8 cellular contexts compared by ENCODE assay signal in genomic region chr6:12011276-12012112, GRCh38. TPM values are rescaled to one million over a fixed set of nuclear protein-coding genes. Genes with fewer than 3 reads are reported as not detected.
A peak's percentile ranks its signal among the peaks of the same experiment; 100 is the strongest.
DNase-seq lines count a peak whose midpoint lies in the region; ATAC-seq and TF ChIP-seq lines count a peak whose summit lies in the region.

No MANE protein-coding gene starts in this region.

- H3K27ac ChIP-seq in gastroesophageal sphincter (peak overlapping the region; percentile 64 to 100 (median 94)), ovary (peak overlapping the region; percentile 88 to 93), tibial artery (peak overlapping the region; percentile 92 to 94)

- CTCF ChIA-PET in GM10248 (lab: Yijun Ruan, JAX) = no interaction called here
- CTCF ChIA-PET in activated naive CD4-positive, alpha-beta T cell treated with anti-CD3 and anti-CD28 coated beads, Interleukin-2, amount 10 ng/mL, durations not matched to agents 7 days and 5 days (lab: Charles Lee) = interaction anchor here (0.9 kb wide), 1 partner anchor 300 kb away, joined by 3 read pairs; no protein-coding TSS in a partner anchor

- H3K4me3 ChIP-seq in NB4 (ENCODE audit: low read depth, low read length) (no peak overlapping the region), gastroesophageal sphincter (peak overlapping the region; percentile 89), ovary (peak overlapping the region; percentile 71), tibial artery (peak overlapping the region; percentile 88 to 91)

- H3K36me3 ChIP-seq in gastroesophageal sphincter (peaks cover 0 to 10% of the 10 kb centered on the region in 2 donors), ovary (no peaks in the 10 kb centered on the region), tibial artery (peaks cover 0 to 2% (median 0%) of the 10 kb centered on the region in 3 donors)

- H3K4me1 ChIP-seq in gastroesophageal sphincter (peaks cover 0 to 43% (median 12%) of the 10 kb centered on the region in 3 donors), ovary (ENCODE audit: insufficient read depth) (peaks cover 2% of the 10 kb centered on the region), tibial artery (peaks cover 0 to 29% (median 14%) of the 10 kb centered on the region in 4 donors)

- H3K9me3 ChIP-seq in gastroesophageal sphincter (no peaks in the 10 kb centered on the region), ovary (no peaks in the 10 kb centered on the region), tibial artery (no peaks in the 10 kb centered on the region)

- WGBS in gastroesophageal sphincter (ENCODE audit: low coverage in 1 of 2), 2 donors = no CpG with 5 or more reads among the region's 108 CpGs
- WGBS in ovary, 3 donors = 0 to 1% (median 1%) methylated on average over 12 to 104 of the region's 108 CpGs

- DNase-seq in GM10248 (ENCODE audit: extremely low spot score) = peak; percentile 96
- peak; percentile 94 for DNase-seq in HFFc6
- peak; percentile 98 for DNase-seq in NB4 (ENCODE audit: low read depth)
- DNase-seq in SK-N-DZ (ENCODE audit: low spot score) = peak; percentile 94
- DNase-seq in activated naive CD4-positive, alpha-beta T cell treated with anti-CD3 and anti-CD28 coated beads, Interleukin-2, amount 10 ng/mL, durations not matched to agents 7 days and 5 days = peak; percentile 97
- peak; percentile 96 to 98 (median 97) for DNase-seq in ovary
- peak; percentile 97 to 99 for DNase-seq in tibial artery

- H3K36me3 Mint-ChIP-seq in HFFc6 (ENCODE audit: low read depth) = peaks cover 22% of the 10 kb centered on the region
- peaks cover 26% of the 10 kb centered on the region for H3K36me3 Mint-ChIP-seq in activated naive CD4-positive, alpha-beta T cell treated with anti-CD3 and anti-CD28 coated beads, Interleukin-2, amount 10 ng/mL, durations not matched to agents 7 days and 5 days

- ATAC-seq in gastroesophageal sphincter = peak; percentile 92

- H3K4me3 Mint-ChIP-seq in HFFc6 = peak overlapping the region; percentile 98
- H3K4me3 Mint-ChIP-seq in activated naive CD4-positive, alpha-beta T cell treated with anti-CD3 and anti-CD28 coated beads, Interleukin-2, amount 10 ng/mL, durations not matched to agents 7 days and 5 days = peak overlapping the region; percentile 82

- H3K4me1 Mint-ChIP-seq in HFFc6 (ENCODE audit: low read depth) = peaks cover 58% of the 10 kb centered on the region
- peaks cover 49% of the 10 kb centered on the region for H3K4me1 Mint-ChIP-seq in activated naive CD4-positive, alpha-beta T cell treated with anti-CD3 and anti-CD28 coated beads, Interleukin-2, amount 10 ng/mL, durations not matched to agents 7 days and 5 days

- no peak for TF ChIP-seq CTCF in GM10248 (IDR thresholded peaks at IDR 0.05; ENCODE audit: control extremely low read depth, extremely low read depth, low read depth, missing control alignments)
- TF ChIP-seq CTCF in HFFc6 (IDR thresholded peaks at IDR 0.05) = no peak
- TF ChIP-seq CTCF in NB4 (IDR thresholded peaks at IDR 0.05; ENCODE audit: low read depth, low read length) = no peak
- no peak for TF ChIP-seq CTCF in gastroesophageal sphincter (IDR thresholded peaks at IDR 0.05)
- no peak for TF ChIP-seq CTCF in ovary (IDR thresholded peaks at IDR 0.05)
- no peak for TF ChIP-seq CTCF in tibial artery (IDR thresholded peaks at IDR 0.05)

- TF ChIP-seq POLR2A in NB4 (IDR thresholded peaks at IDR 0.05; ENCODE audit: extremely low read depth, insufficient read length) (peak; percentile 28), gastroesophageal sphincter (IDR thresholded peaks at IDR 0.05) (peak; percentile 56 to 58), ovary (IDR thresholded peaks at IDR 0.05) (no peak)

- H3K27me3 Mint-ChIP-seq in HFFc6 (ENCODE audit: insufficient read depth) = peaks cover 2% of the 10 kb centered on the region; the same call in 1 of the 2 replicates
- peaks cover 9% of the 10 kb centered on the region for H3K27me3 Mint-ChIP-seq in activated naive CD4-positive, alpha-beta T cell treated with anti-CD3 and anti-CD28 coated beads, Interleukin-2, amount 10 ng/mL, durations not matched to agents 7 days and 5 days

- H3K27me3 ChIP-seq in gastroesophageal sphincter (no peaks in the 10 kb centered on the region), ovary (no peaks in the 10 kb centered on the region), tibial artery (no peaks in the 10 kb centered on the region)

- intact Hi-C loops in ovary (cut with DNase I) (no loop called here), tibial artery (cut with DNase I; ENCODE audit: low total_unique reads) (loop anchor here (5.0 to 10.0 kb wide), 2 partner anchors 239 to 307 kb away; no protein-coding TSS in a partner anchor)

- no peak for TF ChIP-seq EP300 in gastroesophageal sphincter (IDR thresholded peaks at IDR 0.05)
- peak; percentile 47 for TF ChIP-seq EP300 in ovary (IDR thresholded peaks at IDR 0.05)

- peaks cover 9% of the 10 kb centered on the region for H3K9me3 Mint-ChIP-seq in HFFc6
- H3K9me3 Mint-ChIP-seq in activated naive CD4-positive, alpha-beta T cell treated with anti-CD3 and anti-CD28 coated beads, Interleukin-2, amount 10 ng/mL, durations not matched to agents 7 days and 5 days = peaks cover 8% of the 10 kb centered on the region

- POLR2A ChIA-PET in GM10248 (lab: Yijun Ruan, JAX) = interaction anchor here (0.5 to 1.5 kb wide), 5 partner anchors 103 to 280 kb away, joined by 3 to 8 read pairs (median 4); no protein-coding TSS in a partner anchor

- H3K27ac Mint-ChIP-seq in HFFc6 = peak overlapping the region; percentile 94
- peak overlapping the region; percentile 94 for H3K27ac Mint-ChIP-seq in activated naive CD4-positive, alpha-beta T cell treated with anti-CD3 and anti-CD28 coated beads, Interleukin-2, amount 10 ng/mL, durations not matched to agents 7 days and 5 days

RNA-seq across cellular contexts. Expression of gene HIVEP1, which starts 0.6 kb away (rescaled TPM):
- total RNA-seq in HFFc6 (2021; fragmentation: NEBNext Ultra II Directional; extraction: Animal tissue kit (Norgen Biotek cat#: 25700)) = 10 to 100 TPM; 10.3 to 19.9 (median 11.8) TPM
- 3.0 and 4.0 TPM in 2 replicates for polyA plus RNA-seq in SK-N-DZ (2014; cell fraction: cytosol; rRNA removed)
- 2.9 and 3.2 TPM in 2 replicates for polyA plus RNA-seq in SK-N-DZ (2014; cell fraction: nucleus; rRNA removed)
- total RNA-seq in gastroesophageal sphincter (10 to 100 TPM; 15.2 to 26.9 (median 17.6) TPM), ovary (10 to 100 TPM; 19.3 to 45.0 (median 29.2) TPM)
- polyA plus RNA-seq in ovary = 10 to 100 TPM; 11.9 to 12.3 TPM
